Comparison of ENCODE assay signal across 8 cellular contexts in the genomic region with DNA sequence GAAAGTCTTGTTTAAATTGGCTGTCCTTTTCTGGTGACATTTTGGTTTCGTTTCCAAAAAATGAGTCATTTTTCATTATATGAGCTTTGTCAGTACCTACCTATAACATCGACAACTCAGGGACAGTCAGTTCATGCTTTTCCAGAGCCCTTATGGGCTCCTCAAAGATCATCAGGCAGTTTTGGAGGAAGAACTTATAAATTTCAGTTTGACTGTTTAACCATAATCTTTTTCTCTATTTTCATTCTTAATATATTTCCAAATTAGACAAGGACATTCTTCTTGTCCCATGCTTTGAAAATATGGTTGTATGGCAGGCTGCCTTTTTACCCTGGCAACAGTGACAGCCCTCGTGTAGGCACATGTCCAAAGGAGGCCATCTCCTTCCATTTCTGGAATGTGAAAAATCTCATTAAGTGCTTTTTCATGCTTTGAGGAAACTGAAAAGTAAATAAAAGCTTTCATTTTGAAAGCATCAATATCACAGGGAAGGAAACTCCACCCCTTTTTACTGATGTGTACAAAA. TPM values are rescaled to one million over a fixed set of nuclear protein-coding genes. Genes with fewer than 3 reads are reported as not detected.
DNase-seq lines count a peak whose midpoint lies in the region; ATAC-seq and TF ChIP-seq lines count a peak whose summit lies in the region.

No MANE protein-coding gene starts in this region.

- H3K9me3 ChIP-seq in esophagus muscularis mucosa (no peaks in the 10 kb centered on the region), stomach (no peaks in the 10 kb centered on the region)

- TF ChIP-seq CTCF in RWPE1 (conservative IDR thresholded peaks at IDR 0.05; ENCODE audit: low read depth) (no peak), esophagus muscularis mucosa (IDR thresholded peaks at IDR 0.05) (no peak), stomach (IDR thresholded peaks at IDR 0.05) (no peak)

- ATAC-seq in activated CD4-positive, CD25-positive, alpha-beta regulatory T cell treated with anti-CD3 and anti-CD28 coated beads, Interleukin-2, amount 50 U/mL, for 24 hours: peak; percentile 63 to 66
- ATAC-seq in HG02642 (IDR thresholded peaks at IDR 0.05; ENCODE audit: poor library complexity, unreplicated experiment): peak; percentile 37

- TF ChIP-seq POLR2A in esophagus muscularis mucosa (IDR thresholded peaks at IDR 0.05; ENCODE audit: low read depth) (no peak), stomach (IDR thresholded peaks at IDR 0.05) (no peak)

- no peak for TF ChIP-seq EP300 in esophagus muscularis mucosa (IDR thresholded peaks at IDR 0.05)
- no peak for TF ChIP-seq EP300 in stomach (IDR thresholded peaks at IDR 0.05)

- POLR2A ChIA-PET in RWPE1 (lab: Yijun Ruan, JAX; ENCODE audit: low non-redundant PET): no interaction called here

- intact Hi-C loops in esophagus muscularis mucosa (cut with DNase I): no loop called here
- intact Hi-C loops in stomach (cut with DNase I; ENCODE audit: low total_unique reads): no loop called here

- H3K27me3 ChIP-seq in esophagus muscularis mucosa: peaks cover 0 to 2% (median 0%) of the 10 kb centered on the region in 4 donors
- H3K27me3 ChIP-seq in stomach: peaks cover 0 to 1% (median 0%) of the 10 kb centered on the region in 3 donors

- peak overlapping the region; percentile 90 for H3K27ac ChIP-seq in RWPE1
- peak overlapping the region; percentile 78 to 94 (median 80) for H3K27ac ChIP-seq in esophagus muscularis mucosa (replicated peaks in 1 of 4)
- H3K27ac ChIP-seq in stomach: peak overlapping the region in 4 of 5 donors; percentile 56 to 76 (median 68)

- H3K4me1 ChIP-seq in esophagus muscularis mucosa: peaks cover 38 to 55% (median 54%) of the 10 kb centered on the region in 4 donors
- H3K4me1 ChIP-seq in stomach: peaks cover 42 to 68% (median 45%) of the 10 kb centered on the region in 4 donors

- CTCF ChIA-PET in RWPE1 (lab: Yijun Ruan, JAX): interaction anchor here (0.6 kb wide), 1 partner anchor 56 kb away, joined by 3 read pairs; no protein-coding TSS in a partner anchor

- WGBS in esophagus muscularis mucosa: 12% methylated on average over 3 of the region's 3 CpGs
- WGBS in stomach, 5 donors: 20 to 36% (median 33%) methylated on average over 3 of the region's 3 CpGs

- H3K36me3 ChIP-seq in esophagus muscularis mucosa (no peaks in the 10 kb centered on the region), stomach (no peaks in the 10 kb centered on the region)

- no peak for DNase-seq in activated CD4-positive, CD25-positive, alpha-beta regulatory T cell (lab: John Stamatoyannopoulos, UW)
- peak; percentile 49 for DNase-seq in RWPE1 (ENCODE audit: low spot score)
- no peak for DNase-seq in esophagus muscularis mucosa (ENCODE audit: extremely low spot score)
- DNase-seq in stomach: peak; percentile 29
- DNase-seq in stimulated activated CD4-positive, alpha-beta T cell treated with anti-CD3 and anti-CD28 coated beads, Interleukin-1b, Interleukin-23, amount 100 ng/mL, for 48 hours: no peak
- no peak for DNase-seq in NK-92 (lab: John Stamatoyannopoulos, UW; ENCODE audit: unreplicated experiment)

- H3K4me3 ChIP-seq in esophagus muscularis mucosa (peak overlapping the region; percentile 1 to 14 (median 2)), stomach (no peak overlapping the region)

RNA-seq across cellular contexts. Expression of a gene that starts 7.3 kb away (rescaled TPM):
- total RNA-seq in esophagus muscularis mucosa (not detected), stomach (1 to 10 TPM in 4 of 5 donors, not detected in 1; 1.2 to 6.8 (median 4.5) TPM)
- polyA plus RNA-seq in stomach: 1 to 10 TPM; 2.1 to 5.0 (median 4.6) TPM

RNA-seq across cellular contexts. Expression of a gene that starts 23.2 kb away (rescaled TPM):
- total RNA-seq in esophagus muscularis mucosa: 10 to 100 TPM; 51.4 to 68.6 (median 66.2) TPM
- total RNA-seq in stomach: 100 to 1,000 TPM in 1 of 5 donors, 10 to 100 TPM in 4; 50.2 to 141 (median 61.1) TPM
- polyA plus RNA-seq in stomach: 1 to 10 TPM; 3.8 to 7.4 (median 6.7) TPM

Comparison
In these comparisons a context has a peak if more than half of its experiments do, and no peak if none do; other contexts are left out.
1. DNase-seq: peak in RWPE1 (single experiment) and stomach (single experiment); none in activated CD4-positive, CD25-positive, alpha-beta regulatory T cell (0 of 4), esophagus muscularis mucosa (single experiment), stimulated activated CD4-positive, alpha-beta T cell treated with anti-CD3 and anti-CD28 coated beads, Interleukin-1b, Interleukin-23, amount 100 ng/mL, for 48 hours (single experiment) and NK-92 (single experiment).
2. H3K4me3 ChIP-seq: peak in esophagus muscularis mucosa (4 of 4); none in stomach (0 of 4).
3. Peak in every context shown above with its lines, with median percentiles within 50 percentile points of each other: H3K27ac ChIP-seq.